1 cellular context compared by ENCODE assay signal in the genomic region with DNA sequence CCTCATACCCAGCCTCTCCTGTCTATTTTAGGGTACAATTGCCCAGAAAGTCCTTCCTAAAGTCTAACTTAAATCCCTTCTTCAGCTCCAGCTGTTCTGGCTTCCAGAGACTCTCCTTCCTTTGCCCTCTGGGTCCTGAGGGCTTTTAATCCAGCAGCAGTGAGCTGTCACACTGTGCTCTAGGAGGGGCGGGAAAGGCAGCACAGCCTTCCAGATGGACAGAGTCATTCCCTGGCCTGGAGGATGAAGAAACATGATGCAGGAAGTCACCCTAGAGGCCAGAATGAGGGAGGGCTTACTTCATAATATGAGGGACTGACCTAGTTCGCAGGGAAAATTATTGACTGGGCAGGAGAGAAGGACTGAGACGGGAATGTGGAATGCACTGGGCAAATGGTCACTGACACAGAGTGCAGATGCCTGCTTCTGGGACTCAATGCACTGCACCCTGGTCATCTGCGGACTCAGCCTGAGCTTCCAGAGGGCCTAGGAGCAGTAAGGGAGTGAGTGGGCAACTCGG.
TF ChIP-seq lines count a peak whose summit lies in the region.

No MANE protein-coding gene starts in this region.

TF ChIP-seq in GM12878, 131 proteins besides CTCF, POLR2A, EP300 and RAD21:
- TF ChIP-seq ZZZ3 (IDR thresholded peaks at IDR 0.05; ENCODE audit: control insufficient read depth, insufficient read length, low read depth), result no peak
- TF ChIP-seq SUZ12 (IDR thresholded peaks at IDR 0.05; ENCODE audit: unreplicated experiment), result no peak
- TF ChIP-seq EED (IDR thresholded peaks at IDR 0.05; ENCODE audit: low read depth), result no peak
- TF ChIP-seq SMC3 (IDR thresholded peaks at IDR 0.05; ENCODE audit: borderline replicate concordance, low read length), result no peak
- TF ChIP-seq EGR1 (IDR thresholded peaks at IDR 0.05; ENCODE audit: borderline replicate concordance in 1 of 2, low read depth in 2 of 2, low read length in 2 of 2), result no peak
- TF ChIP-seq NBN (IDR thresholded peaks at IDR 0.05), result no peak
- TF ChIP-seq KAT2A (conservative IDR thresholded peaks at IDR 0.05; ENCODE audit: control insufficient read depth, low read depth, low read length), result no peak
- no peak for TF ChIP-seq ZBTB4 (CRISPR knock-in tag; IDR thresholded peaks at IDR 0.05)
- TF ChIP-seq GATAD2B (conservative IDR thresholded peaks at IDR 0.05; ENCODE audit: low read depth), result no peak
- no peak for TF ChIP-seq ASH2L (IDR thresholded peaks at IDR 0.05; ENCODE audit: borderline replicate concordance, low read depth)
- TF ChIP-seq ESRRA (IDR thresholded peaks at IDR 0.05; ENCODE audit: low read length), result no peak
- no peak for TF ChIP-seq FOXK2 (IDR thresholded peaks at IDR 0.05)
- TF ChIP-seq NRF1 (conservative IDR thresholded peaks at IDR 0.05; ENCODE audit: low read depth, low read length), result no peak
- no peak for TF ChIP-seq CHD2 (IDR thresholded peaks at IDR 0.05; ENCODE audit: borderline replicate concordance, low read depth, low read length)
- no peak for TF ChIP-seq JUND (IDR thresholded peaks at IDR 0.05; ENCODE audit: low read depth, low read length)
- no peak for TF ChIP-seq NR2F1 (conservative IDR thresholded peaks at IDR 0.05)
- TF ChIP-seq, protein P1, sequence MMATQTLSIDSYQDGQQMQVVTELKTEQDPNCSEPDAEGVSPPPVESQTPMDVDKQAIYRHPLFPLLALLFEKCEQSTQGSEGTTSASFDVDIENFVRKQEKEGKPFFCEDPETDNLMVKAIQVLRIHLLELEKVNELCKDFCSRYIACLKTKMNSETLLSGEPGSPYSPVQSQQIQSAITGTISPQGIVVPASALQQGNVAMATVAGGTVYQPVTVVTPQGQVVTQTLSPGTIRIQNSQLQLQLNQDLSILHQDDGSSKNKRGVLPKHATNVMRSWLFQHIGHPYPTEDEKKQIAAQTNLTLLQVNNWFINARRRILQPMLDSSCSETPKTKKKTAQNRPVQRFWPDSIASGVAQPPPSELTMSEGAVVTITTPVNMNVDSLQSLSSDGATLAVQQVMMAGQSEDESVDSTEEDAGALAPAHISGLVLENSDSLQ (IDR thresholded peaks at IDR 0.05), result no peak
